Comparison of ENCODE assay signal across 17 cellular contexts in genomic region chr2:8061219-8061618, GRCh38.
"Had no signal": no experiment of that assay in that cellular context is flagged by ENCODE, and none has a peak within 500 bp of the region (broad histone marks: within the 10 kb centered on the region; RNA-seq: fewer than 3 reads in every experiment).

No MANE protein-coding gene starts in this region.

- H3K4me3 Mint-ChIP-seq: activated CD4-positive, alpha-beta T cell treated with anti-CD3 and anti-CD28 coated beads for 36 hours; neural progenitor cell had no signal

- DNase-seq: activated CD4-positive, alpha-beta T cell treated with anti-CD3 and anti-CD28 coated beads for 36 hours; activated CD4-positive, alpha-beta T cell treated with anti-CD3 and anti-CD28 coated beads, Interleukin-2, amount 50 U/mL, for 48 hours; activated gamma-delta T cell treated with Interleukin-2 at 50 U/mL for 16 hours; adrenal gland; effector CD4-positive, alpha-beta T cell; heart right ventricle; kidney glomerular epithelial cell; left ventricle myocardium inferior; mammary epithelial cell; midbrain; stimulated activated naive CD8-positive, alpha-beta T cell treated with anti-CD3 and anti-CD28 coated beads, Interleukin-15, Interleukin-2, amounts not matched to agents 100 U/mL and 50 U/mL, for 24 hours; uterus had no signal

- H3K27me3 Mint-ChIP-seq: activated CD4-positive, alpha-beta T cell treated with anti-CD3 and anti-CD28 coated beads for 36 hours had no signal

- ATAC-seq: activated CD4-positive, alpha-beta T cell treated with anti-CD3 and anti-CD28 coated beads for 36 hours; activated naive CD4-positive, alpha-beta T cell treated with anti-CD3 and anti-CD28 coated beads, Interleukin-2, amount 50 U/mL, for 72 hours; esophagus mucosa; gastroesophageal sphincter; heart right ventricle; stimulated activated naive CD8-positive, alpha-beta T cell treated with anti-CD3 and anti-CD28 coated beads, Interleukin-15, Interleukin-2, amounts not matched to agents 100 U/mL and 50 U/mL, for 24 hours had no signal

- H3K27ac Mint-ChIP-seq: activated CD4-positive, alpha-beta T cell treated with anti-CD3 and anti-CD28 coated beads for 36 hours; activated naive CD4-positive, alpha-beta T cell treated with anti-CD3 and anti-CD28 coated beads, Interleukin-2, amount 50 U/mL, for 72 hours; neural progenitor cell; progenitor cell of endocrine pancreas had no signal

- H3K36me3 Mint-ChIP-seq: neural progenitor cell had no signal
